ENCODE assay signal across 9 cellular contexts in the genomic region with DNA sequence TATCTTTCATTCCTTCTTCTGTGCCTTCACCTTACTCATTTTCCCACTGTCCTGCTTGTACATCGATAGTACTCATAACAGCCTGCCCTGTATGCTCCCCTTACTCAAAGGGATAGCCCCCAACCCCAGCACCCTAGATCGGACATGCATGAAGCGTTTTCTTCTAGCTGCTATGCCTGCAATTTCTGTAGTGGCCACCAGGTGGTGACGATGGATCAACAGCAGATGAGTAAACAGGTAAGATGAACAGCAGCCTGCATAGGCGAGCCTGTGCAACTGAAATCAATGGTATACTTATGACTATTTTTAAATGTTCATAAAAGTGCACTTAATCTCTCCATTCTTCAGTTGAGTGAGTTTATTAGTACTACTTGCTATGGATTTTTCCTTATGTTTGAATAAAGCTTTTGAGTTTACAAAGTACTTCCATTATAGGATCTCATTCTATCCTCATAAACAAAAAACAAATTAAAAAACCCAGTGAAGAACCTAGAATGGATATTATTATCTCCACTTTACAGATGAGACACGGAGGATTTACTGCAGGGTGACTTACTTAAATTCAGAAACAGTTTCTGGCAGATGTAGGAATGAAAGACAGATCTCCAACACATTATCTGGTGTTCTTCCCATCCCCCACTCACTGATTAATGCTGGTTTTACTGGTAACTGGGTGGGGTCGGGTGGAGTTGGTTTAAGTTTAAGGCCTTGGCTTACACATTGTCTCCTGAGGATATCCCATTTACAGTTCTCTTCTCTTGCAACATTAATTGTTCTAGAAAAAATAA.
DNase-seq lines count a peak whose midpoint lies in the region; ATAC-seq and TF ChIP-seq lines count a peak whose summit lies in the region.
"Had no signal": no experiment of that assay in that cellular context is flagged by ENCODE, and none has a peak within 500 bp of the region (broad histone marks: within the 10 kb centered on the region; RNA-seq: fewer than 3 reads in every experiment).

No MANE protein-coding gene starts in this region.

- DNase-seq in Calu3 (peak; percentile 49), HFFc6 (no peak), SKM-1 treated with dmso at 0.1 percent for 144 hours (lab: John Stamatoyannopoulos, UW; ENCODE audit: unreplicated experiment) (peak; percentile 42), fibroblast of peridontal ligament (ENCODE audit: extremely low read depth) (peak; percentile 40), retinal pigment epithelial cell (ENCODE audit: low read depth) (no peak), NCI-H446 treated with DMSO at 0.1 percent for 48 hours (lab: John Stamatoyannopoulos, UW) (no peak), NCI-H774 (lab: John Stamatoyannopoulos, UW) (no peak)

- H3K4me3 Mint-ChIP-seq in Calu3 (ENCODE audit: low read depth, unreplicated experiment) (no peak overlapping the region), HFFc6 (no peak overlapping the region)
- H3K4me3 Mint-ChIP-seq: T-cell had no signal

- H3K27me3 Mint-ChIP-seq in Calu3 (ENCODE audit: unreplicated experiment), result peaks cover 22% of the 10 kb centered on the region
- H3K27me3 Mint-ChIP-seq in HFFc6 (ENCODE audit: insufficient read depth), result no peaks in the 10 kb centered on the region

- H3K27ac Mint-ChIP-seq in Calu3 (ENCODE audit: unreplicated experiment) (no peak overlapping the region), HFFc6 (no peak overlapping the region)
- H3K27ac Mint-ChIP-seq: T-cell had no signal

- CTCF ChIA-PET in Calu3 (lab: Charles Lee), result no interaction called here

- peaks cover 7% of the 10 kb centered on the region for H3K9me3 Mint-ChIP-seq in Calu3 (ENCODE audit: low read depth, unreplicated experiment)
- peaks cover 4% of the 10 kb centered on the region for H3K9me3 Mint-ChIP-seq in HFFc6

- ATAC-seq in HG02970 (IDR thresholded peaks at IDR 0.05; ENCODE audit: low FRiP score, unreplicated experiment), result no peak
- ATAC-seq: T-cell had no signal

- intact Hi-C loops in Calu3 (cut with micrococcal nuclease; ENCODE audit: unreplicated experiment), result no loop called here

- TF ChIP-seq CTCF in Calu3 (IDR thresholded peaks at IDR 0.05; ENCODE audit: unreplicated experiment) (peak; percentile 88), HFFc6 (IDR thresholded peaks at IDR 0.05) (peak; percentile 90), retinal pigment epithelial cell (conservative IDR thresholded peaks at IDR 0.05; ENCODE audit: low read depth, low read length) (peak; percentile 82)

- H3K4me1 Mint-ChIP-seq in Calu3 (ENCODE audit: low read depth, unreplicated experiment), result no peaks in the 10 kb centered on the region
- peaks cover 21% of the 10 kb centered on the region for H3K4me1 Mint-ChIP-seq in HFFc6 (ENCODE audit: low read depth)
- H3K4me1 Mint-ChIP-seq: T-cell had no signal

- no peak overlapping the region for H3K4me3 ChIP-seq in retinal pigment epithelial cell (ENCODE audit: low read length)

- H3K36me3 Mint-ChIP-seq in Calu3 (ENCODE audit: insufficient read depth, unreplicated experiment) (no peaks in the 10 kb centered on the region), HFFc6 (ENCODE audit: low read depth) (peaks cover 14% of the 10 kb centered on the region)
- H3K36me3 Mint-ChIP-seq: T-cell had no signal

- no TSS peak for BruUV-seq in Calu3 (replicated peaks; lab: Mats Ljungman, UMichigan)

Comparison
In these comparisons a context has a peak if more than half of its experiments do, and no peak if none do; other contexts are left out.
1. DNase-seq: peak in Calu3 (single experiment), SKM-1 treated with dmso at 0.1 percent for 144 hours (single experiment) and fibroblast of peridontal ligament (single experiment); none in HFFc6 (single experiment), retinal pigment epithelial cell (single experiment), NCI-H446 treated with DMSO at 0.1 percent for 48 hours (single experiment) and NCI-H774 (single experiment).
2. Peak in every context shown above with its lines, with median percentiles within 50 percentile points of each other: CTCF ChIP-seq.